9 cellular contexts compared by ENCODE assay signal in the genomic region with DNA sequence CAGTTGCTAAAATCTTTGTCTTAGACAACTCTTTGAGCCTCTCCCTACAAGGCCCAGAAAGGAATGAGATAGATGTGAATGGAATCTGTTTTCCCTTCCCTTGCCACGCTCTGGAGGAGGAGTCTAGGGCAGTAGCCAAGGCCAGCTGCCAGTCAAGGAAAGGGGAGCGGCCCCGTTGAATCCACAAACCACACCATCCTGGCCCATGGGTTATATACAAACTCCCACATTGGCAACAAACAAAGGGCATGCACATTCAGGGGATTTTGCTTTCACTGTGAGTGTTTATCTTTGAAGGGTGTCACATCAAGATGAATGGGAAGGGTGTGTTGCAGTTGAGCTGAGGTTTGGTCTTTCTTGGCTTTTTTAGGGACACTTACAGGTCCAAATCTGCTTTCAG. TPM values are rescaled to one million over a fixed set of nuclear protein-coding genes. Genes with fewer than 3 reads are reported as not detected.
DNase-seq lines count a peak whose midpoint lies in the region; ATAC-seq and TF ChIP-seq lines count a peak whose summit lies in the region.
"Had no signal": no experiment of that assay in that cellular context is flagged by ENCODE, and none has a peak within 500 bp of the region (broad histone marks: within the 10 kb centered on the region; RNA-seq: fewer than 3 reads in every experiment).

No MANE protein-coding gene starts in this region.

- peaks cover 25% of the 10 kb centered on the region for H3K4me1 ChIP-seq in iPS-20b (ENCODE audit: insufficient read depth, low read length)
- peaks cover 0 to 31% (median 17%) of the 10 kb centered on the region in 4 donors for H3K4me1 ChIP-seq in transverse colon

- H3K9me3 ChIP-seq in iPS-20b (ENCODE audit: insufficient read depth, low read depth, low read length) (no peaks in the 10 kb centered on the region), transverse colon (no peaks in the 10 kb centered on the region)

- H3K4me1 Mint-ChIP-seq in activated T-cell treated with anti-CD3 and anti-CD28 coated beads, Interleukin-2, amount 50 U/mL, for 24 hours (ENCODE audit: low read depth) = peaks cover 85% of the 10 kb centered on the region
- peaks cover 80% of the 10 kb centered on the region for H3K4me1 Mint-ChIP-seq in activated CD4-positive, alpha-beta memory T cell treated with anti-CD3 and anti-CD28 coated beads for 36 hours (ENCODE audit: low read depth)

- H3K27me3 ChIP-seq in iPS-20b (ENCODE audit: insufficient read depth, low read length) (no peaks in the 10 kb centered on the region), transverse colon (no peaks in the 10 kb centered on the region)

- CTCF ChIA-PET in activated CD4-positive, alpha-beta memory T cell treated with anti-CD3 and anti-CD28 coated beads for 36 hours (lab: Charles Lee) = interaction anchor here (0.9 to 2.3 kb wide), 4 partner anchors 8 to 22 kb away, joined by 3 to 9 read pairs (median 7); no protein-coding TSS in a partner anchor

- H3K36me3 ChIP-seq in iPS-20b (ENCODE audit: insufficient read depth, low read depth, low read length) = no peaks in the 10 kb centered on the region
- H3K36me3 ChIP-seq in transverse colon = no peaks in the 10 kb centered on the region

- ATAC-seq in HG03565 (IDR thresholded peaks at IDR 0.05; ENCODE audit: unreplicated experiment) (no peak), GM21723 (IDR thresholded peaks at IDR 0.05; ENCODE audit: unreplicated experiment) (no peak)

- no peaks in the 10 kb centered on the region for H3K27me3 Mint-ChIP-seq in activated T-cell treated with anti-CD3 and anti-CD28 coated beads, Interleukin-2, amount 50 U/mL, for 24 hours
- H3K27me3 Mint-ChIP-seq in activated CD4-positive, alpha-beta memory T cell treated with anti-CD3 and anti-CD28 coated beads for 36 hours = no peaks in the 10 kb centered on the region

- H3K9ac ChIP-seq in iPS-20b (ENCODE audit: low read depth, low read length) = peak overlapping the region; percentile 50; the same call in 1 of the 2 replicates

- POLR2A ChIA-PET in activated CD4-positive, alpha-beta memory T cell treated with anti-CD3 and anti-CD28 coated beads for 36 hours (lab: Charles Lee) = interaction anchor here (1.3 to 2.4 kb wide), 3 partner anchors 9 to 127 kb away, joined by 3 to 16 read pairs (median 13); no protein-coding TSS in a partner anchor

- H3K4me3 ChIP-seq in iPS-20b (ENCODE audit: low read length) = no peak overlapping the region
- no peak overlapping the region for H3K4me3 ChIP-seq in transverse colon

- no peak for DNase-seq in activated T-cell treated with anti-CD3 and anti-CD28 coated beads, Interleukin-2, amount 50 U/mL, for 24 hours
- DNase-seq in activated T-cell treated with anti-CD3 and anti-CD28 coated beads, Interleukin-2, amount 50 U/mL, for 1 hour = no peak
- peak; percentile 54 for DNase-seq in activated CD4-positive, alpha-beta memory T cell treated with anti-CD3 and anti-CD28 coated beads for 36 hours
- DNase-seq in transverse colon (peak; percentile 61), cerebellar nuclear complex (lab: John Stamatoyannopoulos, UW) (no peak)
- DNase-seq: NCI-H2227 treated with DMSO at 0.1 percent for 48 hours had no signal

- H3K36me3 Mint-ChIP-seq in activated T-cell treated with anti-CD3 and anti-CD28 coated beads, Interleukin-2, amount 50 U/mL, for 24 hours (ENCODE audit: low read depth) = peaks cover 46% of the 10 kb centered on the region
- peaks cover 36% of the 10 kb centered on the region for H3K36me3 Mint-ChIP-seq in activated CD4-positive, alpha-beta memory T cell treated with anti-CD3 and anti-CD28 coated beads for 36 hours

- H3K9me3 Mint-ChIP-seq in activated T-cell treated with anti-CD3 and anti-CD28 coated beads, Interleukin-2, amount 50 U/mL, for 24 hours = peaks cover 4% of the 10 kb centered on the region
- H3K9me3 Mint-ChIP-seq in activated CD4-positive, alpha-beta memory T cell treated with anti-CD3 and anti-CD28 coated beads for 36 hours = peaks cover 5% of the 10 kb centered on the region

- no peak for TF ChIP-seq CTCF in transverse colon (IDR thresholded peaks at IDR 0.05)

- H3K4me3 Mint-ChIP-seq in activated T-cell treated with anti-CD3 and anti-CD28 coated beads, Interleukin-2, amount 50 U/mL, for 24 hours = no peak overlapping the region
- H3K4me3 Mint-ChIP-seq in activated CD4-positive, alpha-beta memory T cell treated with anti-CD3 and anti-CD28 coated beads for 36 hours = no peak overlapping the region

- H3K27ac Mint-ChIP-seq in activated T-cell treated with anti-CD3 and anti-CD28 coated beads, Interleukin-2, amount 50 U/mL, for 24 hours = peak overlapping the region; percentile 56
- peak overlapping the region; percentile 73 for H3K27ac Mint-ChIP-seq in activated CD4-positive, alpha-beta memory T cell treated with anti-CD3 and anti-CD28 coated beads for 36 hours

- TF ChIP-seq EP300 in transverse colon (IDR thresholded peaks at IDR 0.05; ENCODE audit: low read depth) = no peak

- 14 to 29% methylated on average over 1 to 3 of the region's 3 CpGs for WGBS in transverse colon (ENCODE audit: low coverage in 1 of 2), 2 donors

- no peak overlapping the region for H3K27ac ChIP-seq in iPS-20b (ENCODE audit: low read length)
- peak overlapping the region; percentile 1 to 72 (median 28) for H3K27ac ChIP-seq in transverse colon

- no peak for TF ChIP-seq POLR2A in transverse colon (IDR thresholded peaks at IDR 0.05)

- in situ Hi-C loops in transverse colon (cut with MboI; ENCODE audit: low pct_ligation_motif_present in 1 of 4, low pct_unique_long_range_greater_than_20kb in 1 of 4, low sequenced_read_pairs in 3 of 4) = no loop called here

- intact Hi-C loops in activated CD4-positive, alpha-beta memory T cell treated with anti-CD3 and anti-CD28 coated beads for 36 hours (cut with micrococcal nuclease) = loop anchor here (10.0 kb wide), 1 partner anchor 550 kb away; no protein-coding TSS in a partner anchor
- intact Hi-C loops in transverse colon (cut with DNase I; ENCODE audit: low total_unique reads) = loop anchor here (10.0 kb wide), 1 partner anchor 110 kb away; no protein-coding TSS in a partner anchor

RNA-seq across cellular contexts. Expression of gene CASP8, which starts 6.0 kb away (rescaled TPM):
- 10 to 100 TPM; 55.9 to 56.3 TPM for total RNA-seq in activated CD4-positive, alpha-beta memory T cell treated with anti-CD3 and anti-CD28 coated beads for 36 hours
- 10 to 100 TPM; 27.6 to 55.7 (median 40.5) TPM for total RNA-seq in transverse colon

Comparison
In these comparisons a context has a peak if more than half of its experiments do, and no peak if none do; other contexts are left out.
1. DNase-seq: peak in activated CD4-positive, alpha-beta memory T cell treated with anti-CD3 and anti-CD28 coated beads for 36 hours (single experiment) and transverse colon (single experiment); none in activated T-cell treated with anti-CD3 and anti-CD28 coated beads, Interleukin-2, amount 50 U/mL, for 24 hours (single experiment), activated T-cell treated with anti-CD3 and anti-CD28 coated beads, Interleukin-2, amount 50 U/mL, for 1 hour (single experiment) and cerebellar nuclear complex (0 of 2).